8 cellular contexts compared by ENCODE assay signal in genomic region chr17:68399638-68400403, GRCh38. TPM values are rescaled to one million over a fixed set of nuclear protein-coding genes. Genes with fewer than 3 reads are reported as not detected.
A peak's percentile ranks its signal among the peaks of the same experiment; 100 is the strongest.
DNase-seq lines count a peak whose midpoint lies in the region; ATAC-seq and TF ChIP-seq lines count a peak whose summit lies in the region.

No MANE protein-coding gene starts in this region.

- TF ChIP-seq RAD21 in liver (IDR thresholded peaks at IDR 0.05): no peak

- H3K9me3 ChIP-seq in heart right ventricle (peaks cover 0 to 13% (median 2%) of the 10 kb centered on the region in 11 donors), liver (ENCODE audit: control insufficient read depth in 4 of 4, low read length in 3 of 4) (peaks cover 0 to 2% (median 0%) of the 10 kb centered on the region in 4 donors), vagina (no peaks in the 10 kb centered on the region)

- intact Hi-C loops in heart right ventricle (cut with DNase I) (loop anchor here in 9 of 10 donors (2.0 to 10.0 kb wide), 6 partner anchors 48 to 138 kb away; partner anchors contain the start of genes ARSG (in 1 of the 9) and SLC16A6 (in 1 of the 9)), cardiac septum (cut with DNase I) (loop anchor here (2.0 to 10.0 kb wide), 2 partner anchors 137 to 225 kb away; no protein-coding TSS in a partner anchor), vagina (cut with DNase I) (no loop called here)

- no peak for TF ChIP-seq POLR2A in vagina (IDR thresholded peaks at IDR 0.05)

- H3K27me3 ChIP-seq in heart right ventricle (no peaks in the 10 kb centered on the region), liver (ENCODE audit: control insufficient read depth in 4 of 4, insufficient read depth in 4 of 4, low read length in 3 of 4) (no peaks in the 10 kb centered on the region), vagina (no peaks in the 10 kb centered on the region)

- 42 to 51% methylated on average over 19 of the region's 19 CpGs for WGBS in heart right ventricle, 2 donors
- WGBS in liver: 66% methylated on average over 19 of the region's 19 CpGs

- H3K4me1 ChIP-seq in heart right ventricle (peaks cover 0 to 35% (median 18%) of the 10 kb centered on the region in 9 donors), liver (ENCODE audit: control insufficient read depth in 4 of 4, insufficient read depth in 4 of 4, low read length in 3 of 4) (peaks cover 0 to 6% (median 5%) of the 10 kb centered on the region in 4 donors), vagina (peaks cover 14% of the 10 kb centered on the region)

- no peak overlapping the region for H3K4me3 ChIP-seq in heart right ventricle
- no peak overlapping the region for H3K4me3 ChIP-seq in liver (ENCODE audit: low read depth in 1 of 3, low read length in 3 of 3)
- H3K4me3 ChIP-seq in vagina: peak overlapping the region in 1 of 2 donors; percentile 10

- ATAC-seq in heart right ventricle (peak in 7 of 8 donors; percentile 15 to 49 (median 32)), HG03460 (IDR thresholded peaks at IDR 0.05; ENCODE audit: unreplicated experiment) (no peak), GM21515 (IDR thresholded peaks at IDR 0.05; ENCODE audit: unreplicated experiment) (no peak)

- TF ChIP-seq CTCF in heart right ventricle (IDR thresholded peaks at IDR 0.05) (no peak), liver (IDR thresholded peaks at IDR 0.05; ENCODE audit: low read depth, low read length, missing input control) (no peak), vagina (IDR thresholded peaks at IDR 0.05) (no peak)

- DNase-seq in heart right ventricle: no peak
- no peak for DNase-seq in cardiac septum (ENCODE audit: low spot score)
- DNase-seq in activated effector memory CD4-positive, alpha-beta T cell treated with anti-CD3 and anti-CD28 coated beads, Interleukin-2, amount 50 U/mL, for 16 hours: peak; percentile 78
- peak in 1 of 2 donors; percentile 85 for DNase-seq in vagina (ENCODE audit: extremely low spot score in 2 of 2)
- no peak for DNase-seq in globus pallidus (ENCODE audit: low spot score)

- H3K36me3 ChIP-seq in heart right ventricle: no peaks in the 10 kb centered on the region
- no peaks in the 10 kb centered on the region for H3K36me3 ChIP-seq in liver (ENCODE audit: control insufficient read depth in 4 of 4, insufficient read depth in 3 of 4, low read depth in 1 of 4, low read length in 3 of 4)
- H3K36me3 ChIP-seq in vagina: peaks cover 0 to 3% of the 10 kb centered on the region in 2 donors

- H3K9ac ChIP-seq in liver (ENCODE audit: low read depth in 1 of 2, low read length in 2 of 2): no peak overlapping the region

- H3K27ac ChIP-seq in heart right ventricle (peak overlapping the region in 6 of 10 donors; percentile 37 to 50 (median 44)), liver (ENCODE audit: low read depth in 1 of 2, low read length in 2 of 2) (peak overlapping the region; percentile 47 to 49), vagina (peak overlapping the region; percentile 72)

TF ChIP-seq in liver, 16 proteins besides CTCF, POLR2A, EP300 and RAD21:
- TF ChIP-seq GABPA (IDR thresholded peaks at IDR 0.05 in 1 of 2, conservative IDR thresholded peaks at IDR 0.05 in 1 of 2) (no peak), TAF1 (conservative IDR thresholded peaks at IDR 0.05) (no peak), HNF4A (conservative IDR thresholded peaks at IDR 0.05) (no peak)

RNA-seq across cellular contexts. Expression of gene WIPI1, which starts 57.5 kb away (rescaled TPM):
- 100 to 1,000 TPM in 7 of 10 donors, 10 to 100 TPM in 3; 58.6 to 201 (median 122) TPM for total RNA-seq in heart right ventricle
- 10 to 100 TPM; 46.6 to 90.4 TPM for polyA plus RNA-seq in heart right ventricle
- 148 TPM for total RNA-seq in cardiac septum
- 10 to 100 TPM; 37.9 to 48.6 TPM for total RNA-seq in liver
- 10 to 100 TPM; 21.1 to 21.7 TPM for polyA plus RNA-seq in liver
- total RNA-seq in vagina: 37.3 TPM

Comparison
In these comparisons a context has a peak if more than half of its experiments do, and no peak if none do; other contexts are left out.
1. ATAC-seq: peak in heart right ventricle (7 of 8); none in HG03460 (single experiment) and GM21515 (single experiment).
2. Peak in every context shown above with its lines, with median percentiles within 50 percentile points of each other: H3K27ac ChIP-seq.